19 cellular contexts compared by ENCODE assay signal in the genomic region with DNA sequence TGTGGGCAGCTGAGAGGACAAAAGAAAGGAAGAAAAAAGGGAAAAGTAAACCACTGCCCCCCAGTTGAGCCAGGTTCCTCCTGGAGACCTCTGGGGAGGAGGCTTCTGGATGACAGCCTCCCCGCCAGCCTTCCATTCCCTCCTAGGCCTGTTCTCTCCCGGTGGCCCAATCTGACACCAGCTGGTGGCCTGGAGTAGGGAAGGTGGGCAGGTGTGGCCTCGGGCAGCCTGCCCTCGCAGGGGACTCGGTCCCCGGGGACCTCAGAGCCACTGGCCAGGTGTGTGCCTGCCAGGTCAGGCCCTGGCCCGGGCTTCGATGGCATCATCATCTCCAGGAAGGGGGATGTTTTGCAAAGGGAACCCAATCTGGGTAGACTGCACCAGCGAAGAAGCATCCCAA.
DNase-seq lines count a peak whose midpoint lies in the region; TF ChIP-seq lines count a peak whose summit lies in the region.
"Had no signal": no experiment of that assay in that cellular context is flagged by ENCODE, and none has a peak within 500 bp of the region (broad histone marks: within the 10 kb centered on the region; RNA-seq: fewer than 3 reads in every experiment).

No MANE protein-coding gene starts in this region.

- peaks cover 15 to 40% (median 17%) of the 10 kb centered on the region in 4 donors for H3K4me1 ChIP-seq in transverse colon
- H3K4me1 ChIP-seq: A549, parathyroid adenoma had no signal

- 74% methylated on average over 9 of the region's 9 CpGs; no CpG with 5 or more reads in 1 of the 2 donors for WGBS in transverse colon (ENCODE audit: low coverage in 1 of 2), 2 donors

- peaks cover 4% of the 10 kb centered on the region for H3K27me3 Mint-ChIP-seq in brain
- H3K27me3 Mint-ChIP-seq in nephron (ENCODE audit: low read depth): peaks cover 33% of the 10 kb centered on the region
- H3K27me3 Mint-ChIP-seq: activated T-helper 17 cell treated with anti-CD3 and anti-CD28 coated beads, Interleukin-2, amount 50 U/mL, for 72 hours; CD4-positive, alpha-beta memory T cell; effector memory CD8-positive, alpha-beta T cell had no signal

- TF ChIP-seq CTCF in brain (conservative IDR thresholded peaks at IDR 0.05): no peak
- TF ChIP-seq CTCF in nephron (IDR thresholded peaks at IDR 0.05; ENCODE audit: unreplicated experiment in 3 of 3): no peak
- TF ChIP-seq CTCF in transverse colon (IDR thresholded peaks at IDR 0.05): no peak

- no peaks in the 10 kb centered on the region for H3K9me3 ChIP-seq in transverse colon
- H3K9me3 ChIP-seq: A549, tibial nerve had no signal

- peak; percentile 25 for DNase-seq in NCI-H82 (lab: John Stamatoyannopoulos, UW)
- DNase-seq in NCI-H82 treated with DMSO at 0.1 percent for 48 hours (lab: John Stamatoyannopoulos, UW; ENCODE audit: unreplicated experiment): no peak
- DNase-seq in transverse colon: no peak
- DNase-seq in NCI-H187 treated with DMSO at 0.1 percent for 48 hours (lab: John Stamatoyannopoulos, UW): no peak
- no peak for DNase-seq in COR-L47 (lab: John Stamatoyannopoulos, UW)
- DNase-seq in erythroblast (lab: John Stamatoyannopoulos, UW): no peak
- DNase-seq: effector memory CD8-positive, alpha-beta T cell; foreskin fibroblast; NCI-H1436 treated with DMSO at 0.1 percent for 48 hours; NCI-H345; small intestine had no signal

- no peak overlapping the region for H3K4me3 ChIP-seq in transverse colon
- H3K4me3 ChIP-seq: A549 had no signal

- peak overlapping the region; percentile 55 to 70 (median 62) for H3K27ac ChIP-seq in transverse colon
- H3K27ac ChIP-seq: A549, parathyroid adenoma had no signal

- TF ChIP-seq EP300 in transverse colon (IDR thresholded peaks at IDR 0.05; ENCODE audit: low read depth): no peak

- peaks cover 0 to 1% (median 0%) of the 10 kb centered on the region in 4 donors for H3K36me3 ChIP-seq in transverse colon
- H3K36me3 ChIP-seq: tibial nerve had no signal

- intact Hi-C loops in transverse colon (cut with DNase I; ENCODE audit: low total_unique reads): no loop called here

- in situ Hi-C loops in transverse colon (cut with MboI; ENCODE audit: low pct_ligation_motif_present in 1 of 4, low pct_unique_long_range_greater_than_20kb in 1 of 4, low sequenced_read_pairs in 3 of 4): no loop called here

- H3K27me3 ChIP-seq in transverse colon: no peaks in the 10 kb centered on the region

- peak overlapping the region in 4 of 5 experiments; percentile 16 to 36 (median 32) for H3K27ac Mint-ChIP-seq in brain
- H3K27ac Mint-ChIP-seq in nephron: no peak overlapping the region
- H3K27ac Mint-ChIP-seq: activated T-helper 17 cell treated with anti-CD3 and anti-CD28 coated beads, Interleukin-2, amount 50 U/mL, for 72 hours; effector memory CD8-positive, alpha-beta T cell; T-helper 2 cell treated with Interferon-gamma antibody and Interleukin-4, amounts not matched to agents 5 μg/mL and 100 μg/mL, for 36 hours had no signal

- H3K9me3 Mint-ChIP-seq in brain: no peaks in the 10 kb centered on the region
- no peaks in the 10 kb centered on the region for H3K9me3 Mint-ChIP-seq in nephron
- H3K9me3 Mint-ChIP-seq: activated T-helper 17 cell treated with anti-CD3 and anti-CD28 coated beads, Interleukin-2, amount 50 U/mL, for 72 hours; CD4-positive, alpha-beta memory T cell; effector memory CD8-positive, alpha-beta T cell; T-helper 2 cell treated with Interferon-gamma antibody and Interleukin-4, amounts not matched to agents 5 μg/mL and 100 μg/mL, for 36 hours had no signal

- no peak for TF ChIP-seq POLR2A in transverse colon (IDR thresholded peaks at IDR 0.05)
- no peak for TF ChIP-seq POLR2A in erythroblast (IDR thresholded peaks at IDR 0.05; ENCODE audit: low read length)

- H3K4me1 Mint-ChIP-seq in brain (peaks cover 39% of the 10 kb centered on the region), nephron (peaks cover 19% of the 10 kb centered on the region)
- H3K4me1 Mint-ChIP-seq: activated T-helper 17 cell treated with anti-CD3 and anti-CD28 coated beads, Interleukin-2, amount 50 U/mL, for 72 hours had no signal

- H3K36me3 Mint-ChIP-seq in brain (no peaks in the 10 kb centered on the region), nephron (ENCODE audit: low read depth) (peaks cover 4% of the 10 kb centered on the region)

- H3K4me3 Mint-ChIP-seq in brain (no peak overlapping the region), nephron (peak overlapping the region in 2 of 3 experiments; percentile 39 to 59)
- H3K4me3 Mint-ChIP-seq: activated T-helper 17 cell treated with anti-CD3 and anti-CD28 coated beads, Interleukin-2, amount 50 U/mL, for 72 hours; T-helper 2 cell treated with Interferon-gamma antibody and Interleukin-4, amounts not matched to agents 5 μg/mL and 100 μg/mL, for 36 hours had no signal

Comparison
In these comparisons a context has a peak if more than half of its experiments do, and no peak if none do; other contexts are left out.
1. H3K27ac Mint-ChIP-seq: peak in brain (4 of 5); none in nephron (0 of 3).
2. H3K4me3 Mint-ChIP-seq: peak in nephron (2 of 3); none in brain (0 of 5).